In the genomic region with DNA sequence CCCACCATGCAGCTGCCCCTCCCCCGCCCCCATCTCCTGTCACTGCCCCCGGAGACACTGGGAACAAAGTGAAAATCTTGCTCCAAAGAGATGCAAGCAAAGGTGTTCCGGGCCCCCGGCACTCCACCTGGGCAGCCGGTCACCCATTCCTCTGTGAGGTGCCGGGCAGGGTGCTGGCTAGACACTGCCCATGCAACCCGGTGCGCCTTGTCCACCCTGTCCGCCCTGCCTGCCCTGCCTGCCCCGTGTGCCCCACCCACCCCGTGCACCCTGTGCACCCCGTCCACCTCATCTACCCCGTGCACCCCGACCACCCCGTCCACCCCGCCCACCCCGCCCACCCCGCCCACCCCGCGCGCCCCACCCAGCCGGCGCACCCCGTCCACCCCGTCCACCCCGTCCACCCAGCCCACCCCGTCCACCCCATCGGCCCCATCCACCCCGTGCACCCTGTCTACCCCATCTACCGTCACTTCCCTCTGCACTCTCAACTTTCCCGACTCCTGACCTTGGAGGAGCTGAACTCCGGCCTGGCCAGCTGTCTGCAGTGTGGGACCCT, we compare ENCODE assay signal across 17 cellular contexts. TPM values are rescaled to one million over a fixed set of nuclear protein-coding genes. Genes with fewer than 3 reads are reported as not detected.
DNase-seq lines count a peak whose midpoint lies in the region; ATAC-seq lines count a peak whose summit lies in the region.
"Had no signal": no experiment of that assay in that cellular context is flagged by ENCODE, and none has a peak within 500 bp of the region (broad histone marks: within the 10 kb centered on the region; RNA-seq: fewer than 3 reads in every experiment).

No MANE protein-coding gene starts in this region.

- no peak overlapping the region for H3K23ac ChIP-seq in neuronal stem cell (ENCODE audit: low read depth, low read length, poor library complexity)

- H3K4me3 ChIP-seq in esophagus (ENCODE audit: low read depth in 1 of 2, low read length in 2 of 2) = no peak overlapping the region
- H3K4me3 ChIP-seq in neuronal stem cell (ENCODE audit: low read length in 2 of 2) = no peak overlapping the region
- H3K4me3 ChIP-seq: GM23338 had no signal

- peak overlapping the region; percentile 73 for H2AFZ ChIP-seq in neuronal stem cell (ENCODE audit: low read length)
- H2AFZ ChIP-seq: GM23338 had no signal

- H2AK5ac ChIP-seq in neuronal stem cell (ENCODE audit: low read depth, low read length) = peak overlapping the region; percentile 60

- H3K18ac ChIP-seq in neuronal stem cell (ENCODE audit: low read length) = peak overlapping the region; percentile 57

- H3K9me3 ChIP-seq in esophagus (ENCODE audit: control insufficient read depth in 2 of 2, insufficient read depth in 1 of 2, low read depth in 1 of 2, low read length in 1 of 2) = no peaks in the 10 kb centered on the region
- no peaks in the 10 kb centered on the region for H3K9me3 ChIP-seq in neuronal stem cell (replicated peaks in 1 of 2; ENCODE audit: control insufficient read depth in 2 of 2, insufficient read depth in 1 of 2, low read depth in 1 of 2, low read length in 2 of 2)
- H3K9me3 ChIP-seq: Caco-2 had no signal

- H3K4me2 ChIP-seq in neuronal stem cell (ENCODE audit: insufficient read depth, low read length, poor library complexity, severe bottlenecking) = no peak overlapping the region
- H3K4me2 ChIP-seq: GM23338 had no signal

- peak overlapping the region; percentile 60 for H2BK5ac ChIP-seq in neuronal stem cell (ENCODE audit: low read length)

- H2BK120ac ChIP-seq in neuronal stem cell (ENCODE audit: low read depth, low read length) = no peak overlapping the region

- DNase-seq in stimulated activated naive CD8-positive, alpha-beta T cell treated with anti-CD3 and anti-CD28 coated beads, Interleukin-15, amount 100 ng/mL, for 72 hours = no peak
- no peak for DNase-seq in stimulated activated naive CD8-positive, alpha-beta T cell treated with anti-CD3 and anti-CD28 coated beads, Interleukin-15, Interleukin-2, amounts not matched to agents 100 U/mL and 50 U/mL, for 24 hours
- DNase-seq in neuronal stem cell (ENCODE audit: low spot score) = no peak
- DNase-seq in NCI-H510A treated with DMSO at 0.1 percent for 48 hours (lab: John Stamatoyannopoulos, UW) = no peak
- no peak for DNase-seq in activated T-helper 2 cell treated with anti-CD3 and anti-CD28 coated beads, Interferon-gamma antibody, Interleukin-2, Interleukin-4, amounts not matched to agents 10 μg/mL and 5 μg/mL and 100 μg/mL, durations not matched to agents 14 hours and 24 hours and 36 hours (ENCODE audit: low spot score)
- DNase-seq in activated gamma-delta T cell treated with Interleukin-2 at 50 U/mL for 16 hours = no peak
- DNase-seq: AML-193; Caco-2; CD4-positive, alpha-beta T cell; DMS79 treated with DMSO at 0.1 percent for 48 hours; GF-D8; HFFc6 had no signal

- no peak overlapping the region for H4K91ac ChIP-seq in neuronal stem cell (ENCODE audit: low read depth, low read length, poor library complexity)

- no peak overlapping the region for H2BK12ac ChIP-seq in neuronal stem cell (ENCODE audit: low read length)

- peaks cover 10% of the 10 kb centered on the region for H3K4me1 Mint-ChIP-seq in stimulated activated naive CD8-positive, alpha-beta T cell treated with anti-CD3 and anti-CD28 coated beads, Interleukin-15, amount 100 ng/mL, for 72 hours
- no peaks in the 10 kb centered on the region for H3K4me1 Mint-ChIP-seq in activated T-helper 2 cell treated with anti-CD3 and anti-CD28 coated beads, Interferon-gamma antibody, Interleukin-2, Interleukin-4, amounts not matched to agents 10 μg/mL and 5 μg/mL and 100 μg/mL, durations not matched to agents 14 hours and 24 hours and 36 hours (ENCODE audit: low read depth)

- no peak overlapping the region for H3K4me3 Mint-ChIP-seq in stimulated activated naive CD8-positive, alpha-beta T cell treated with anti-CD3 and anti-CD28 coated beads, Interleukin-15, amount 100 ng/mL, for 72 hours
- no peak overlapping the region for H3K4me3 Mint-ChIP-seq in activated T-helper 2 cell treated with anti-CD3 and anti-CD28 coated beads, Interferon-gamma antibody, Interleukin-2, Interleukin-4, amounts not matched to agents 10 μg/mL and 5 μg/mL and 100 μg/mL, durations not matched to agents 14 hours and 24 hours and 36 hours (ENCODE audit: low read depth)
- H3K4me3 Mint-ChIP-seq: CD4-positive, alpha-beta T cell; GM23338; HFFc6 had no signal

- H3K27ac Mint-ChIP-seq in stimulated activated naive CD8-positive, alpha-beta T cell treated with anti-CD3 and anti-CD28 coated beads, Interleukin-15, amount 100 ng/mL, for 72 hours = no peak overlapping the region
- H3K27ac Mint-ChIP-seq in activated T-helper 2 cell treated with anti-CD3 and anti-CD28 coated beads, Interferon-gamma antibody, Interleukin-2, Interleukin-4, amounts not matched to agents 10 μg/mL and 5 μg/mL and 100 μg/mL, durations not matched to agents 14 hours and 24 hours and 36 hours = no peak overlapping the region
- H3K27ac Mint-ChIP-seq: CD4-positive, alpha-beta T cell; GM23338; HFFc6 had no signal

- peaks cover 2% of the 10 kb centered on the region for H3K79me1 ChIP-seq in neuronal stem cell (ENCODE audit: low read depth, low read length)

- no peak overlapping the region for H3K9ac ChIP-seq in neuronal stem cell (ENCODE audit: low read depth, low read length, poor library complexity)

- peak overlapping the region; percentile 14 for H3K14ac ChIP-seq in neuronal stem cell (ENCODE audit: low read length)

- no peaks in the 10 kb centered on the region for H3K36me3 Mint-ChIP-seq in activated T-helper 2 cell treated with anti-CD3 and anti-CD28 coated beads, Interferon-gamma antibody, Interleukin-2, Interleukin-4, amounts not matched to agents 10 μg/mL and 5 μg/mL and 100 μg/mL, durations not matched to agents 14 hours and 24 hours and 36 hours (ENCODE audit: low read depth)

- H3K27me3 ChIP-seq in esophagus (ENCODE audit: control insufficient read depth in 1 of 2, insufficient read depth in 2 of 2, low read length in 2 of 2) (no peaks in the 10 kb centered on the region), neuronal stem cell (ENCODE audit: control insufficient read depth in 3 of 3, insufficient read depth in 3 of 3, low read depth in 1 of 3, low read length in 3 of 3) (peaks cover 0 to 35% (median 29%) of the 10 kb centered on the region in 3 experiments)

- ATAC-seq in stimulated activated naive CD8-positive, alpha-beta T cell treated with anti-CD3 and anti-CD28 coated beads, Interleukin-15, amount 100 ng/mL, for 72 hours = peak; percentile 55
- no peak for ATAC-seq in stimulated activated naive CD8-positive, alpha-beta T cell treated with anti-CD3 and anti-CD28 coated beads, Interleukin-15, Interleukin-2, amounts not matched to agents 100 U/mL and 50 U/mL, for 24 hours
- ATAC-seq: GM23338, HCT116 had no signal

- WGBS in esophagus, 2 donors = 61 to 62% methylated on average over 14 to 32 of the region's 32 CpGs
- no CpG with 5 or more reads among the region's 32 CpGs for WGBS in neuronal stem cell (ENCODE audit: extremely low coverage in 2 of 2, insufficient read length in 2 of 2, insufficient replicate concordance in 1 of 2), 2 donors

- no peaks in the 10 kb centered on the region for H3K9me3 Mint-ChIP-seq in stimulated activated naive CD8-positive, alpha-beta T cell treated with anti-CD3 and anti-CD28 coated beads, Interleukin-15, amount 100 ng/mL, for 72 hours
- no peaks in the 10 kb centered on the region for H3K9me3 Mint-ChIP-seq in activated T-helper 2 cell treated with anti-CD3 and anti-CD28 coated beads, Interferon-gamma antibody, Interleukin-2, Interleukin-4, amounts not matched to agents 10 μg/mL and 5 μg/mL and 100 μg/mL, durations not matched to agents 14 hours and 24 hours and 36 hours
- H3K9me3 Mint-ChIP-seq: CD4-positive, alpha-beta T cell; GM23338; HFFc6 had no signal

- H3K4ac ChIP-seq in neuronal stem cell (ENCODE audit: low read length) = no peak overlapping the region

- H3K4me1 ChIP-seq in esophagus (ENCODE audit: control insufficient read depth in 2 of 2, insufficient read depth in 2 of 2, low read length in 1 of 2) (peaks cover 9 to 36% of the 10 kb centered on the region in 2 donors), neuronal stem cell (ENCODE audit: control insufficient read depth in 2 of 2, insufficient read depth in 1 of 2, low read depth in 1 of 2, low read length in 2 of 2) (peaks cover 26 to 54% of the 10 kb centered on the region in 2 donors)

- no peak overlapping the region for H4K8ac ChIP-seq in neuronal stem cell (ENCODE audit: low read depth, low read length)

- no peak overlapping the region for H2BK15ac ChIP-seq in neuronal stem cell (ENCODE audit: low read length)

- H3K27ac ChIP-seq in esophagus (ENCODE audit: low read depth in 2 of 2, low read length in 1 of 2) (peak overlapping the region; percentile 81 to 94), neuronal stem cell (replicated peaks; ENCODE audit: low read length) (no peak overlapping the region)
- H3K27ac ChIP-seq: C4-2B, HL-60 had no signal

- intact Hi-C loops in activated T-helper 2 cell treated with anti-CD3 and anti-CD28 coated beads, Interferon-gamma antibody, Interleukin-2, Interleukin-4, amounts not matched to agents 10 μg/mL and 5 μg/mL and 100 μg/mL, durations not matched to agents 14 hours and 24 hours and 36 hours (cut with micrococcal nuclease) = no loop called here

- H3K27me3 Mint-ChIP-seq in stimulated activated naive CD8-positive, alpha-beta T cell treated with anti-CD3 and anti-CD28 coated beads, Interleukin-15, amount 100 ng/mL, for 72 hours = peaks cover 47% of the 10 kb centered on the region
- peaks cover 20% of the 10 kb centered on the region for H3K27me3 Mint-ChIP-seq in activated T-helper 2 cell treated with anti-CD3 and anti-CD28 coated beads, Interferon-gamma antibody, Interleukin-2, Interleukin-4, amounts not matched to agents 10 μg/mL and 5 μg/mL and 100 μg/mL, durations not matched to agents 14 hours and 24 hours and 36 hours (ENCODE audit: low read depth)

- H3K36me3 ChIP-seq in esophagus (ENCODE audit: control insufficient read depth in 2 of 2, insufficient read depth in 2 of 2, low read length in 1 of 2) (no peaks in the 10 kb centered on the region), neuronal stem cell (replicated peaks in 1 of 2; ENCODE audit: control insufficient read depth in 2 of 2, insufficient read depth in 2 of 2, low read length in 2 of 2) (no peaks in the 10 kb centered on the region)

RNA-seq across cellular contexts. Expression of gene FGFR3, which starts 31.9 kb away (rescaled TPM):
- 100 to 1,000 TPM in 1 of 2 donors, 10 to 100 TPM in 1; 97.6 to 121 TPM for polyA plus RNA-seq in esophagus
- polyA plus RNA-seq in neuronal stem cell (2013, experiment 1 of 2) = 7.2 TPM
- polyA plus RNA-seq in neuronal stem cell (2013, experiment 2 of 2) = 7.6 TPM
- 0.67 and 0.80 TPM in 2 replicates for total RNA-seq in activated T-helper 2 cell treated with anti-CD3 and anti-CD28 coated beads, Interferon-gamma antibody, Interleukin-2, Interleukin-4, amounts not matched to agents 10 μg/mL and 5 μg/mL and 100 μg/mL, durations not matched to agents 14 hours and 24 hours and 36 hours

RNA-seq across cellular contexts. Expression of gene TACC3, which starts 39.9 kb away (rescaled TPM):
- 10 to 100 TPM; 22.5 to 25.7 TPM for polyA plus RNA-seq in esophagus
- polyA plus RNA-seq in neuronal stem cell (2013, experiment 1 of 2) = 110 TPM
- 108 TPM for polyA plus RNA-seq in neuronal stem cell (2013, experiment 2 of 2)
- total RNA-seq in activated T-helper 2 cell treated with anti-CD3 and anti-CD28 coated beads, Interferon-gamma antibody, Interleukin-2, Interleukin-4, amounts not matched to agents 10 μg/mL and 5 μg/mL and 100 μg/mL, durations not matched to agents 14 hours and 24 hours and 36 hours = 137 and 141 TPM in 2 replicates

RNA-seq across cellular contexts. Expression of gene TMEM129, which starts 40.1 kb away (rescaled TPM):
- polyA plus RNA-seq in esophagus = 10 to 100 TPM; 21.8 to 25.6 TPM
- 28.3 TPM for polyA plus RNA-seq in neuronal stem cell (2013, experiment 1 of 2)
- polyA plus RNA-seq in neuronal stem cell (2013, experiment 2 of 2) = 26.4 TPM
- total RNA-seq in activated T-helper 2 cell treated with anti-CD3 and anti-CD28 coated beads, Interferon-gamma antibody, Interleukin-2, Interleukin-4, amounts not matched to agents 10 μg/mL and 5 μg/mL and 100 μg/mL, durations not matched to agents 14 hours and 24 hours and 36 hours = 23.5 and 27.1 TPM in 2 replicates

RNA-seq across cellular contexts. Expression of gene SLBP, which starts 49.1 kb away (rescaled TPM):
- 10 to 100 TPM; 24.9 to 38.5 TPM for polyA plus RNA-seq in esophagus
- 44.6 TPM for polyA plus RNA-seq in neuronal stem cell (2013, experiment 1 of 2)
- 44.5 TPM for polyA plus RNA-seq in neuronal stem cell (2013, experiment 2 of 2)
- 125 and 127 TPM in 2 replicates for total RNA-seq in activated T-helper 2 cell treated with anti-CD3 and anti-CD28 coated beads, Interferon-gamma antibody, Interleukin-2, Interleukin-4, amounts not matched to agents 10 μg/mL and 5 μg/mL and 100 μg/mL, durations not matched to agents 14 hours and 24 hours and 36 hours
